ENCODE assay signal across 13 cellular contexts in the genomic region with DNA sequence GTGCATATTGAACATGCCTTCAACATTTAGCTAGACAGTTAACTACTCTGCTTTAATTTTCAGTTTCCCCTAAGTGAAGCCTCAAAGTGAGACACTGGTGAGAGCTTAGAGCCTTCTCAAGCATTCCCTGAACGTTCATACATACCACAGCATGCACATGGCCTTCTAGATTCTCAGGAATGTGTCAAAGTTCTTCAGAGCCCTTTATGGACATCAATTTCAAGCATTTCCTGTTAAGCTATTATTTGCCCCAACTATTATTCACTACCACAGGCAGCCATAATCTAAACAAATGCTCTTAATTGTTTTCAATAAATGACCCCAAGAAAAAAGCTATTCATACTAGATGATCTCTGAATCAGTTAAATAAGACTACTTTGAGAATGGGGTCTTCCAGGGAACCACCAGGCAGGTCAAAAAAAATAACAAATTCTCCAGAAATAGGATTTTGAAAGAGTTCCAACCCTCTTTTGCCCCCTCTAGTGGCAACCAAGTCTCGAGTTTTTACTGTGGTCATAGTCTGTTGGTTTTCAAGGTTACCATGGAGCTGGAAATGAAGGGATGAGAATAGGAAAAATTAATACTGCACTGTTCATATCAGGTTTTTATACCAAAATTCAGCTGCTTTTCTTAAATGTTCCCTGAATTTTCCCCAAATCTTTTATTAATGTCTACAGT.
DNase-seq lines count a peak whose midpoint lies in the region; ATAC-seq and TF ChIP-seq lines count a peak whose summit lies in the region.
"Had no signal": no experiment of that assay in that cellular context is flagged by ENCODE, and none has a peak within 500 bp of the region (broad histone marks: within the 10 kb centered on the region; RNA-seq: fewer than 3 reads in every experiment).

No MANE protein-coding gene starts in this region.

- H4K20me1 ChIP-seq in PC-3 (ENCODE audit: low read length) = no peaks in the 10 kb centered on the region
- H4K20me1 ChIP-seq: BLaER1 had no signal

- H3K9me2 ChIP-seq in PC-3 (replicated peaks; ENCODE audit: low read length) = no peaks in the 10 kb centered on the region

- POLR2A ChIA-PET in PC-3 (lab: Charles Lee; ENCODE audit: unreplicated experiment) = no interaction called here

- DNase-seq in PC-3 (peak; percentile 9), fibroblast of villous mesenchyme (ENCODE audit: low read depth) (peak; percentile 22), SHP77 (lab: John Stamatoyannopoulos, UW) (no peak)
- no peak for DNase-seq in stimulated activated naive CD8-positive, alpha-beta T cell treated with anti-CD3 and anti-CD28 coated beads, Interleukin-15, Interleukin-2, amounts not matched to agents 100 U/mL and 50 U/mL, for 24 hours
- no peak for DNase-seq in effector memory CD4-positive, alpha-beta T cell
- DNase-seq: activated CD4-positive, alpha-beta T cell treated with anti-CD3 and anti-CD28 coated beads, Interleukin-2, amount 50 U/mL, for 48 hours; dorsolateral prefrontal cortex; naive thymus-derived CD4-positive, alpha-beta T cell had no signal

- H3K4me1 ChIP-seq in PC-3 (ENCODE audit: insufficient read depth, low read length) = no peaks in the 10 kb centered on the region
- no peaks in the 10 kb centered on the region for H3K4me1 ChIP-seq in effector memory CD4-positive, alpha-beta T cell (ENCODE audit: control insufficient read depth, insufficient read depth, low read length, poor library complexity, severe bottlenecking)
- H3K4me1 ChIP-seq: BLaER1 had no signal

- CTCF ChIA-PET in PC-3 (lab: Charles Lee) = no interaction called here

- H3K9me3 ChIP-seq in PC-3 (ENCODE audit: low read length) = no peaks in the 10 kb centered on the region
- H3K9me3 ChIP-seq in effector memory CD4-positive, alpha-beta T cell (ENCODE audit: control insufficient read depth, low read length) = peaks cover 5% of the 10 kb centered on the region

- H3K27ac ChIP-seq in 22Rv1 = no peak overlapping the region
- no peak overlapping the region for H3K27ac ChIP-seq in PC-3 (ENCODE audit: low read length)
- H3K27ac ChIP-seq in effector memory CD4-positive, alpha-beta T cell (ENCODE audit: insufficient read depth, low read length, poor library complexity, severe bottlenecking) = no peak overlapping the region
- H3K27ac ChIP-seq: BLaER1, dorsolateral prefrontal cortex, SK-N-MC had no signal

- no TSS peak for BruUV-seq in PC-3 (replicated peaks; lab: Mats Ljungman, UMichigan)

- peak; percentile 61 for TF ChIP-seq CTCF in 22Rv1 (IDR thresholded peaks at IDR 0.05)
- peak; percentile 18; the same call in 1 of the 3 replicates for TF ChIP-seq CTCF in GM12872 (IDR thresholded peaks at IDR 0.05; ENCODE audit: insufficient read depth, low read depth, low read length)
- TF ChIP-seq CTCF in PC-3 (conservative IDR thresholded peaks at IDR 0.05; ENCODE audit: low read depth, low read length) = peak; percentile 56
- TF ChIP-seq CTCF in fibroblast of villous mesenchyme (IDR thresholded peaks at IDR 0.05; ENCODE audit: insufficient read depth, low read depth, low read length) = peak; percentile 41

- no peak overlapping the region for H2AFZ ChIP-seq in PC-3 (ENCODE audit: low read length)

- no peaks in the 10 kb centered on the region for H3K27me3 ChIP-seq in PC-3 (ENCODE audit: low read length)
- H3K27me3 ChIP-seq in effector memory CD4-positive, alpha-beta T cell (replicated peaks; ENCODE audit: control insufficient read depth, insufficient read depth, low read length, poor library complexity, severe bottlenecking) = no peaks in the 10 kb centered on the region
- H3K27me3 ChIP-seq: BLaER1, dorsolateral prefrontal cortex had no signal

- H3K36me3 ChIP-seq in PC-3 (ENCODE audit: low read depth, low read length) = no peaks in the 10 kb centered on the region
- H3K36me3 ChIP-seq in effector memory CD4-positive, alpha-beta T cell (ENCODE audit: control insufficient read depth, insufficient read depth, low read length) = no peaks in the 10 kb centered on the region
- H3K36me3 ChIP-seq: BLaER1 had no signal

- no peak for ATAC-seq in PC-3
- no peak for ATAC-seq in GM19452 (IDR thresholded peaks at IDR 0.05; ENCODE audit: unreplicated experiment)
- ATAC-seq in stimulated activated naive CD8-positive, alpha-beta T cell treated with anti-CD3 and anti-CD28 coated beads, Interleukin-15, Interleukin-2, amounts not matched to agents 100 U/mL and 50 U/mL, for 24 hours = no peak
- ATAC-seq: naive thymus-derived CD4-positive, alpha-beta T cell had no signal

- H3K4me3 ChIP-seq in PC-3 (ENCODE audit: low read length) (no peak overlapping the region), fibroblast of villous mesenchyme (ENCODE audit: low read depth, low read length) (no peak overlapping the region)
- H3K4me3 ChIP-seq in effector memory CD4-positive, alpha-beta T cell (ENCODE audit: insufficient read depth, low read depth, low read length, poor library complexity, severe bottlenecking) = no peak overlapping the region
- H3K4me3 ChIP-seq: BLaER1, dorsolateral prefrontal cortex, SK-N-MC had no signal

- no peak overlapping the region for H3K4me2 ChIP-seq in PC-3 (ENCODE audit: low read length)
- H3K4me2 ChIP-seq: BLaER1 had no signal

- no peaks in the 10 kb centered on the region for H3F3A ChIP-seq in PC-3 (ENCODE audit: low read length, unreplicated experiment)

- H3K9ac ChIP-seq in PC-3 (ENCODE audit: low read length) = no peak overlapping the region
- H3K9ac ChIP-seq: BLaER1 had no signal

- intact Hi-C loops in PC-3 (cut with micrococcal nuclease) = no loop called here

- no peaks in the 10 kb centered on the region for H3K79me2 ChIP-seq in PC-3 (ENCODE audit: low read length)

Comparison
In these comparisons a context has a peak if more than half of its experiments do, and no peak if none do; other contexts are left out.
1. DNase-seq: peak in PC-3 (single experiment) and fibroblast of villous mesenchyme (single experiment); none in SHP77 (0 of 2), stimulated activated naive CD8-positive, alpha-beta T cell treated with anti-CD3 and anti-CD28 coated beads, Interleukin-15, Interleukin-2, amounts not matched to agents 100 U/mL and 50 U/mL, for 24 hours (single experiment) and effector memory CD4-positive, alpha-beta T cell (0 of 3).
2. Peak in every context shown above with its lines, with median percentiles within 50 percentile points of each other: CTCF ChIP-seq.